ENCODE assay signal across 16 cellular contexts in the genomic region with DNA sequence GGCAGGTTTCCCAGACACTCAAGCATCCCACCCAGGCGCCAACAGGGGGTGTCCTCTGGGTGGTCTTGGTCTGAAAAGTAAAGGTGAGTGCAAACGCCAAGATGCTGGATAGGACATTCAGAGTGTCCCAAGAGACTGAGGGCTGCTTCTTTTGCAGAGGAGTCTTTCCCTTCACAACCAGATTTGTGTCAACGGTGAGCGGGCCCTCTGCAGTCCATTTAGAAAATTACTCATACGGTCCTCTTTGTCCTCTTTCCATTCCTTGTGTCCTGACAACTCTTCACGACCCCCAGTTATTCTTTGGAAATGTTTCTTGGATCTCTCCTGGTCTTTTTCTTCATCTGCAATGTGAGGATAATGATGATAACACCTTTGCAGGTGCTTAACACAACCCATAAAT.
A peak's percentile ranks its signal among the peaks of the same experiment; 100 is the strongest.
DNase-seq lines count a peak whose midpoint lies in the region; ATAC-seq and TF ChIP-seq lines count a peak whose summit lies in the region.
"Had no signal": no experiment of that assay in that cellular context is flagged by ENCODE, and none has a peak within 500 bp of the region (broad histone marks: within the 10 kb centered on the region; RNA-seq: fewer than 3 reads in every experiment).

No MANE protein-coding gene starts in this region.

- no peak overlapping the region for H4K8ac ChIP-seq in IMR-90 (ENCODE audit: low read depth in 2 of 2, low read length in 2 of 2)

- H4K91ac ChIP-seq in IMR-90 (ENCODE audit: insufficient read depth, low read depth, low read length): no peak overlapping the region

- in situ Hi-C loops in IMR-90 (cut with MboI; ENCODE audit: low sequenced_read_pairs): loop anchor here (10.0 kb wide), 2 partner anchors 170 to 1070 kb away; no protein-coding TSS in a partner anchor

- H2BK20ac ChIP-seq in IMR-90 (ENCODE audit: low read depth, low read length): no peak overlapping the region

- DNase-seq in NCI-H748 (lab: John Stamatoyannopoulos, UW; ENCODE audit: unreplicated experiment) (peak; percentile 11), NCI-H748 treated with DMSO at 0.1 percent for 48 hours (lab: John Stamatoyannopoulos, UW) (no peak), IMR-90 (no peak), WERI-Rb-1 (no peak), neural progenitor cell (ENCODE audit: low spot score) (no peak), SHP77 (lab: John Stamatoyannopoulos, UW) (no peak)
- DNase-seq in activated T-helper 2 cell treated with anti-CD3 and anti-CD28 coated beads, Interferon-gamma antibody, Interleukin-2, Interleukin-4, amounts not matched to agents 10 μg/mL and 5 μg/mL and 100 μg/mL, durations not matched to agents 14 hours and 24 hours and 36 hours (ENCODE audit: low spot score): no peak
- DNase-seq: activated B cell treated with CpG ODN at 0.5 μM for 24 hours; activated naive CD4-positive, alpha-beta T cell treated with anti-CD3 and anti-CD28 coated beads, Interleukin-2, amount 10 ng/mL, durations not matched to agents 7 days and 5 days; MG63; midbrain; NCI-H2171 had no signal

- no peak overlapping the region for H3K14ac ChIP-seq in IMR-90 (replicated peaks; ENCODE audit: low read depth, low read length)

- H2AFZ ChIP-seq in IMR-90 (replicated peaks; ENCODE audit: low read length, poor library complexity) (no peak overlapping the region), neural progenitor cell (replicated peaks) (no peak overlapping the region)

- TF ChIP-seq CTCF in IMR-90 (conservative IDR thresholded peaks at IDR 0.05; ENCODE audit: low read depth, low read length) (0 out of 2 replicates have a peak, but pooled peaks have one; percentile 3), WERI-Rb-1 (IDR thresholded peaks at IDR 0.05; ENCODE audit: low read depth, low read length) (peak; percentile 53; the same call in 1 of the 2 replicates), neural progenitor cell (IDR thresholded peaks at IDR 0.05) (no peak)

- ATAC-seq in IMR-90 (ENCODE audit: low read depth) (no peak), HG03097 (IDR thresholded peaks at IDR 0.05; ENCODE audit: low FRiP score, unreplicated experiment) (no peak)
- ATAC-seq: stimulated activated memory B cell treated with anti-CD40 and anti-IgM and Interleukin-4, amounts not matched to agents 10 μg/mL and 1 μg/mL and 100 μg/mL, for 72 hours had no signal

- H3K27ac ChIP-seq in IMR-90 (ENCODE audit: insufficient read depth, low read length): no peak overlapping the region
- H3K27ac ChIP-seq in WERI-Rb-1: no peak overlapping the region
- no peak overlapping the region for H3K27ac ChIP-seq in neural progenitor cell
- H3K27ac ChIP-seq: A549, breast epithelium had no signal

- H3K27me3 ChIP-seq in IMR-90 (ENCODE audit: control insufficient read depth, insufficient read depth, low read length) (peaks cover 5% of the 10 kb centered on the region), WERI-Rb-1 (ENCODE audit: insufficient read depth, low read depth, severe bottlenecking) (no peaks in the 10 kb centered on the region), neural progenitor cell (no peaks in the 10 kb centered on the region)
- H3K27me3 ChIP-seq: breast epithelium, MG63 had no signal

- no peaks in the 10 kb centered on the region for H3K79me1 ChIP-seq in IMR-90 (ENCODE audit: low read depth in 1 of 2, low read length in 2 of 2)

- H3K36me3 Mint-ChIP-seq in neural progenitor cell: no peaks in the 10 kb centered on the region
- peaks cover 4% of the 10 kb centered on the region for H3K36me3 Mint-ChIP-seq in activated T-helper 2 cell treated with anti-CD3 and anti-CD28 coated beads, Interferon-gamma antibody, Interleukin-2, Interleukin-4, amounts not matched to agents 10 μg/mL and 5 μg/mL and 100 μg/mL, durations not matched to agents 14 hours and 24 hours and 36 hours (ENCODE audit: low read depth)
- H3K36me3 Mint-ChIP-seq: activated naive CD4-positive, alpha-beta T cell treated with anti-CD3 and anti-CD28 coated beads, Interleukin-2, amount 10 ng/mL, durations not matched to agents 7 days and 5 days; stimulated activated memory B cell treated with anti-CD40 and anti-IgM and Interleukin-4, amounts not matched to agents 10 μg/mL and 1 μg/mL and 100 μg/mL, for 72 hours had no signal

- POLR2A ChIA-PET in IMR-90 (lab: Charles Lee; ENCODE audit: unreplicated experiment): no interaction called here

- H3F3A ChIP-seq in neural progenitor cell (ENCODE audit: low read depth): no peaks in the 10 kb centered on the region

- intact Hi-C loops in IMR-90 (cut with micrococcal nuclease): no loop called here
- intact Hi-C loops in activated T-helper 2 cell treated with anti-CD3 and anti-CD28 coated beads, Interferon-gamma antibody, Interleukin-2, Interleukin-4, amounts not matched to agents 10 μg/mL and 5 μg/mL and 100 μg/mL, durations not matched to agents 14 hours and 24 hours and 36 hours (cut with micrococcal nuclease): loop anchor here (10.0 kb wide), 2 partner anchors 560 to 1160 kb away; no protein-coding TSS in a partner anchor

- TF ChIP-seq RAD21 in IMR-90 (IDR thresholded peaks at IDR 0.05; ENCODE audit: low read length): no peak

- H3K18ac ChIP-seq in IMR-90 (ENCODE audit: low read depth, low read length): no peak overlapping the region

- CTCF ChIA-PET in IMR-90 (lab: Yijun Ruan, JAX): no interaction called here

- no peak overlapping the region for H2BK5ac ChIP-seq in IMR-90 (ENCODE audit: low read depth, low read length, poor library complexity, severe bottlenecking)

- peaks cover 2% of the 10 kb centered on the region for H3K4me1 Mint-ChIP-seq in neural progenitor cell
- peaks cover 43% of the 10 kb centered on the region for H3K4me1 Mint-ChIP-seq in activated T-helper 2 cell treated with anti-CD3 and anti-CD28 coated beads, Interferon-gamma antibody, Interleukin-2, Interleukin-4, amounts not matched to agents 10 μg/mL and 5 μg/mL and 100 μg/mL, durations not matched to agents 14 hours and 24 hours and 36 hours (ENCODE audit: low read depth)
- H3K4me1 Mint-ChIP-seq: activated B cell treated with CpG ODN at 0.5 μM for 24 hours; stimulated activated memory B cell treated with anti-CD40 and anti-IgM and Interleukin-4, amounts not matched to agents 10 μg/mL and 1 μg/mL and 100 μg/mL, for 72 hours had no signal

- H3K4me3 Mint-ChIP-seq in neural progenitor cell: no peak overlapping the region
- H3K4me3 Mint-ChIP-seq in activated T-helper 2 cell treated with anti-CD3 and anti-CD28 coated beads, Interferon-gamma antibody, Interleukin-2, Interleukin-4, amounts not matched to agents 10 μg/mL and 5 μg/mL and 100 μg/mL, durations not matched to agents 14 hours and 24 hours and 36 hours (ENCODE audit: low read depth): no peak overlapping the region
- H3K4me3 Mint-ChIP-seq: activated B cell treated with CpG ODN at 0.5 μM for 24 hours; activated naive CD4-positive, alpha-beta T cell treated with anti-CD3 and anti-CD28 coated beads, Interleukin-2, amount 10 ng/mL, durations not matched to agents 7 days and 5 days; stimulated activated memory B cell treated with anti-CD40 and anti-IgM and Interleukin-4, amounts not matched to agents 10 μg/mL and 1 μg/mL and 100 μg/mL, for 72 hours had no signal

- no peak overlapping the region for H4K5ac ChIP-seq in IMR-90 (ENCODE audit: low read depth, low read length)

- TF ChIP-seq POLR2A in IMR-90 (IDR thresholded peaks at IDR 0.05; ENCODE audit: low read depth, low read length): no peak

- no peaks in the 10 kb centered on the region; the same call in 1 of the 2 replicates for H3K9me1 ChIP-seq in IMR-90 (ENCODE audit: insufficient read depth, low read length)

- no peak overlapping the region for H3K56ac ChIP-seq in IMR-90 (ENCODE audit: extremely low read depth, insufficient read depth, low read length)

- H2AK5ac ChIP-seq in IMR-90 (ENCODE audit: low read depth, low read length): no peak overlapping the region

- H3K36me3 ChIP-seq in IMR-90 (ENCODE audit: control insufficient read depth, insufficient read depth, low read length) (no peaks in the 10 kb centered on the region), WERI-Rb-1 (no peaks in the 10 kb centered on the region), neural progenitor cell (no peaks in the 10 kb centered on the region)
- H3K36me3 ChIP-seq: breast epithelium, MG63 had no signal

- no CpG with 5 or more reads among the region's 6 CpGs for WGBS in IMR-90 (ENCODE audit: extremely low coverage in 2 of 2, insufficient read length in 1 of 2), 2 experiments

- H3K4ac ChIP-seq in IMR-90 (ENCODE audit: low read depth, low read length): no peak overlapping the region

- dilution Hi-C loops in IMR-90 (cut with HindIII; ENCODE audit: low sequenced_read_pairs, unreplicated experiment): no loop called here

- H3K9ac ChIP-seq in IMR-90 (ENCODE audit: low read depth, low read length): no peak overlapping the region
- H3K9ac ChIP-seq in neural progenitor cell: no peak overlapping the region

- H2AK9ac ChIP-seq in IMR-90 (replicated peaks; ENCODE audit: low read depth, low read length, poor library complexity): no peak overlapping the region

- H4K20me1 ChIP-seq in IMR-90 (ENCODE audit: insufficient read depth, low read length): no peaks in the 10 kb centered on the region
- no peaks in the 10 kb centered on the region for H4K20me1 ChIP-seq in neural progenitor cell (ENCODE audit: low read depth)

- H2BK15ac ChIP-seq in IMR-90 (ENCODE audit: low read depth, low read length): no peak overlapping the region

- BruUV-seq in IMR-90 (replicated peaks; lab: Mats Ljungman, UMichigan): no TSS peak

- H3K23ac ChIP-seq in IMR-90 (ENCODE audit: low read depth, low read length): no peak overlapping the region

- peak overlapping the region; percentile 22 for H3K27ac Mint-ChIP-seq in neural progenitor cell
- H3K27ac Mint-ChIP-seq in activated T-helper 2 cell treated with anti-CD3 and anti-CD28 coated beads, Interferon-gamma antibody, Interleukin-2, Interleukin-4, amounts not matched to agents 10 μg/mL and 5 μg/mL and 100 μg/mL, durations not matched to agents 14 hours and 24 hours and 36 hours: no peak overlapping the region
- H3K27ac Mint-ChIP-seq: activated B cell treated with CpG ODN at 0.5 μM for 24 hours; activated naive CD4-positive, alpha-beta T cell treated with anti-CD3 and anti-CD28 coated beads, Interleukin-2, amount 10 ng/mL, durations not matched to agents 7 days and 5 days; stimulated activated memory B cell treated with anti-CD40 and anti-IgM and Interleukin-4, amounts not matched to agents 10 μg/mL and 1 μg/mL and 100 μg/mL, for 72 hours had no signal

- no peaks in the 10 kb centered on the region for H3K9me3 Mint-ChIP-seq in neural progenitor cell
- H3K9me3 Mint-ChIP-seq in activated T-helper 2 cell treated with anti-CD3 and anti-CD28 coated beads, Interferon-gamma antibody, Interleukin-2, Interleukin-4, amounts not matched to agents 10 μg/mL and 5 μg/mL and 100 μg/mL, durations not matched to agents 14 hours and 24 hours and 36 hours: no peaks in the 10 kb centered on the region
- H3K9me3 Mint-ChIP-seq: activated B cell treated with CpG ODN at 0.5 μM for 24 hours; activated naive CD4-positive, alpha-beta T cell treated with anti-CD3 and anti-CD28 coated beads, Interleukin-2, amount 10 ng/mL, durations not matched to agents 7 days and 5 days had no signal

- no peaks in the 10 kb centered on the region for H3K79me2 ChIP-seq in neural progenitor cell (ENCODE audit: low read depth)

- H3K9me3 ChIP-seq in IMR-90 (ENCODE audit: control insufficient read depth, insufficient read depth, low read length): no peaks in the 10 kb centered on the region
- H3K9me3 ChIP-seq in WERI-Rb-1 (ENCODE audit: severe bottlenecking): peaks cover 9% of the 10 kb centered on the region
- H3K9me3 ChIP-seq in neural progenitor cell (ENCODE audit: low read depth): no peaks in the 10 kb centered on the region
- H3K9me3 ChIP-seq: A549, breast epithelium had no signal

- H3K4me2 ChIP-seq in IMR-90 (ENCODE audit: low read depth, low read length): no peak overlapping the region
- H3K4me2 ChIP-seq in neural progenitor cell: no peak overlapping the region
- H3K4me2 ChIP-seq: A549 had no signal

- H3K4me3 ChIP-seq in IMR-90 (ENCODE audit: insufficient read depth, low read depth, low read length): no peak overlapping the region
- no peak overlapping the region for H3K4me3 ChIP-seq in WERI-Rb-1 (ENCODE audit: low read depth, low read length)
- no peak overlapping the region for H3K4me3 ChIP-seq in neural progenitor cell
- H3K4me3 ChIP-seq: A549, breast epithelium, MG63 had no signal

- H2BK120ac ChIP-seq in IMR-90 (ENCODE audit: low read depth, low read length): no peak overlapping the region

- no peaks in the 10 kb centered on the region for H3K4me1 ChIP-seq in IMR-90 (ENCODE audit: control insufficient read depth, insufficient read depth, low read length)
- H3K4me1 ChIP-seq in neural progenitor cell: no peaks in the 10 kb centered on the region
- H3K4me1 ChIP-seq: A549, breast epithelium had no signal

- H3K27me3 Mint-ChIP-seq in neural progenitor cell (ENCODE audit: insufficient read depth, low read depth): peaks cover 12% of the 10 kb centered on the region
- no peaks in the 10 kb centered on the region for H3K27me3 Mint-ChIP-seq in activated T-helper 2 cell treated with anti-CD3 and anti-CD28 coated beads, Interferon-gamma antibody, Interleukin-2, Interleukin-4, amounts not matched to agents 10 μg/mL and 5 μg/mL and 100 μg/mL, durations not matched to agents 14 hours and 24 hours and 36 hours (ENCODE audit: low read depth)
